11 cellular contexts compared by ENCODE assay signal in genomic region chr17:48575673-48576478, GRCh38. TPM values are rescaled to one million over a fixed set of nuclear protein-coding genes. Genes with fewer than 3 reads are reported as not detected.
A peak's percentile ranks its signal among the peaks of the same experiment; 100 is the strongest.
DNase-seq lines count a peak whose midpoint lies in the region; ATAC-seq, FAIRE-seq and TF ChIP-seq lines count a peak whose summit lies in the region.
"Had no signal": no experiment of that assay in that cellular context is flagged by ENCODE, and none has a peak within 500 bp of the region (broad histone marks: within the 10 kb centered on the region; RNA-seq: fewer than 3 reads in every experiment).

No MANE protein-coding gene starts in this region.

- intact Hi-C loops in endothelial cell of umbilical vein (cut with micrococcal nuclease) = loop anchor here (1.0 kb wide), 1 partner anchor 32 kb away; no protein-coding TSS in a partner anchor

- H3K4me2 ChIP-seq in endothelial cell of umbilical vein (ENCODE audit: insufficient read depth, low read length) = peak overlapping the region; percentile 81

- POLR2A ChIA-PET in CD8-positive, alpha-beta memory T cell (lab: Charles Lee) = no interaction called here
- POLR2A ChIA-PET in endothelial cell of umbilical vein (lab: Charles Lee) = no interaction called here

- no peak for DNase-seq in CD8-positive, alpha-beta memory T cell
- DNase-seq in NCI-H69 (lab: John Stamatoyannopoulos, UW) = peak; percentile 61
- DNase-seq in endothelial cell of umbilical vein (ENCODE audit: low read depth, low spot score) = peak; percentile 65
- DNase-seq in omental fat pad (ENCODE audit: low spot score) = no peak
- DNase-seq in GM12891 (ENCODE audit: insufficient read length, low spot score) = no peak
- DNase-seq: effector memory CD8-positive, alpha-beta T cell; MV-4-11 had no signal

- dilution Hi-C loops in endothelial cell of umbilical vein (cut with MboI; ENCODE audit: extremely low pct_ligation_motif_present, low sequenced_read_pairs) = no loop called here

- H3K27ac Mint-ChIP-seq in CD8-positive, alpha-beta memory T cell = no peak overlapping the region

- no peak overlapping the region for H3K4me3 ChIP-seq in CD8-positive, alpha-beta memory T cell (ENCODE audit: low read length)
- peak overlapping the region; percentile 9 to 69 (median 46) for H3K4me3 ChIP-seq in endothelial cell of umbilical vein (replicated peaks in 1 of 3; ENCODE audit: insufficient read depth in 1 of 3, low read depth in 1 of 3, low read length in 3 of 3)

- H3K27me3 ChIP-seq in CD8-positive, alpha-beta memory T cell (ENCODE audit: insufficient read depth, low read length, poor library complexity, severe bottlenecking) = peaks cover 27% of the 10 kb centered on the region
- H3K27me3 ChIP-seq in endothelial cell of umbilical vein (ENCODE audit: control insufficient read depth in 2 of 2, insufficient read depth in 2 of 2, low read length in 2 of 2) = no peaks in the 10 kb centered on the region

- ATAC-seq in omental fat pad (ENCODE audit: low FRiP score) (peak; percentile 24), GM21526 (IDR thresholded peaks at IDR 0.05; ENCODE audit: low FRiP score, unreplicated experiment) (no peak), HG03469 (IDR thresholded peaks at IDR 0.05; ENCODE audit: unreplicated experiment) (no peak), HG03135 (IDR thresholded peaks at IDR 0.05; ENCODE audit: unreplicated experiment) (no peak)
- ATAC-seq: effector memory CD8-positive, alpha-beta T cell had no signal

- peak overlapping the region; percentile 54 for H3K9ac ChIP-seq in endothelial cell of umbilical vein (replicated peaks; ENCODE audit: extremely low read depth, insufficient read depth, low read length)

- peaks cover 0 to 14% (median 0%) of the 10 kb centered on the region in 3 donors for H3K36me3 Mint-ChIP-seq in CD8-positive, alpha-beta memory T cell

- no peaks in the 10 kb centered on the region for H3K9me3 ChIP-seq in CD8-positive, alpha-beta memory T cell (ENCODE audit: low read length)
- no peaks in the 10 kb centered on the region for H3K9me3 ChIP-seq in endothelial cell of umbilical vein (replicated peaks; ENCODE audit: control insufficient read depth, insufficient read depth, low read length)
- H3K9me3 ChIP-seq: uterus had no signal

- peaks cover 17% of the 10 kb centered on the region for H3K4me1 ChIP-seq in CD8-positive, alpha-beta memory T cell (ENCODE audit: insufficient read depth, low read length)
- H3K4me1 ChIP-seq in endothelial cell of umbilical vein (ENCODE audit: control insufficient read depth, extremely low read depth, insufficient read depth, low read length) = peaks cover 79% of the 10 kb centered on the region

- peaks cover 93% of the 10 kb centered on the region for H3K79me2 ChIP-seq in endothelial cell of umbilical vein (ENCODE audit: control insufficient read depth, insufficient read depth, low read length)

- FAIRE-seq in endothelial cell of umbilical vein (lab: Jason Lieb, UNC) = peak; percentile 47
- no peak for FAIRE-seq in GM12891 (lab: Jason Lieb, UNC)

- H3K9me3 Mint-ChIP-seq in CD8-positive, alpha-beta memory T cell = no peaks in the 10 kb centered on the region
- H3K9me3 Mint-ChIP-seq: effector memory CD8-positive, alpha-beta T cell had no signal

- CTCF ChIA-PET in CD8-positive, alpha-beta memory T cell (lab: Charles Lee) = no interaction called here
- CTCF ChIA-PET in endothelial cell of umbilical vein (lab: Charles Lee) = interaction anchor here (1.0 to 2.4 kb wide), 3 partner anchors 19 to 27 kb away, joined by 3 to 9 read pairs (median 4); no protein-coding TSS in a partner anchor

- TF ChIP-seq CTCF in endothelial cell of umbilical vein (IDR thresholded peaks at IDR 0.05; ENCODE audit: extremely low read depth in 1 of 2, insufficient read depth in 1 of 2, low read depth in 1 of 2, low read length in 2 of 2) (no peak), omental fat pad (IDR thresholded peaks at IDR 0.05) (no peak)

- no peaks in the 10 kb centered on the region for H3K9me1 ChIP-seq in endothelial cell of umbilical vein (replicated peaks; ENCODE audit: control insufficient read depth, extremely low read depth, insufficient read depth, low read length)

- TF ChIP-seq POLR2A in endothelial cell of umbilical vein (IDR thresholded peaks at IDR 0.05; ENCODE audit: low read depth, low read length) (no peak), GM12891 (IDR thresholded peaks at IDR 0.05; ENCODE audit: low read depth, low read length) (no peak)

- H3K36me3 ChIP-seq in CD8-positive, alpha-beta memory T cell (ENCODE audit: insufficient read depth, low read length) = no peaks in the 10 kb centered on the region
- peaks cover 0 to 3% of the 10 kb centered on the region in 2 experiments for H3K36me3 ChIP-seq in endothelial cell of umbilical vein (ENCODE audit: control insufficient read depth in 2 of 2, extremely low read depth in 1 of 2, insufficient read depth in 2 of 2, low read length in 2 of 2)
- H3K36me3 ChIP-seq: uterus had no signal

- no peak overlapping the region for H2AFZ ChIP-seq in endothelial cell of umbilical vein (ENCODE audit: low read depth, low read length)

- H3K4me1 Mint-ChIP-seq in CD8-positive, alpha-beta memory T cell = peaks cover 18 to 38% (median 29%) of the 10 kb centered on the region in 3 donors

- BruUV-seq in endothelial cell of umbilical vein (replicated peaks; lab: Mats Ljungman, UMichigan) = no TSS peak

- peak overlapping the region in 4 of 7 donors; percentile 23 to 85 (median 58) for H3K4me3 Mint-ChIP-seq in CD8-positive, alpha-beta memory T cell

- no peaks in the 10 kb centered on the region for H4K20me1 ChIP-seq in endothelial cell of umbilical vein (replicated peaks; ENCODE audit: control insufficient read depth, extremely low read depth, insufficient read depth, low read length)

- peak overlapping the region; percentile 31 for H3K27ac ChIP-seq in CD8-positive, alpha-beta memory T cell (ENCODE audit: low read depth, low read length)
- H3K27ac ChIP-seq in endothelial cell of umbilical vein (ENCODE audit: insufficient read depth, low read depth, low read length) = peak overlapping the region; percentile 66

- peaks cover 20 to 23% of the 10 kb centered on the region in 2 donors for H3K27me3 Mint-ChIP-seq in CD8-positive, alpha-beta memory T cell

RNA-seq across cellular contexts. Expression of gene HOXB4, which starts 2.3 kb away (rescaled TPM):
- 1 to 10 TPM; 3.4 to 3.7 TPM for total RNA-seq in CD8-positive, alpha-beta memory T cell
- polyA plus RNA-seq in CD8-positive, alpha-beta memory T cell = 0.33 TPM
- total RNA-seq in endothelial cell of umbilical vein (11.2 and 13.1 TPM in 2 replicates), omental fat pad (1 to 10 TPM; 1.6 to 8.7 (median 3.4) TPM)
- polyA plus RNA-seq in endothelial cell of umbilical vein = 4.6 and 5.4 TPM in 2 replicates
- polyA plus RNA-seq in endothelial cell of umbilical vein (2011; cell fraction: cytosol; rRNA removed) = 2.5 and 3.3 TPM in 2 replicates
- polyA plus RNA-seq in endothelial cell of umbilical vein (2011; cell fraction: nucleus; rRNA removed) = 13.6 and 14.6 TPM in 2 replicates
- 5.2 and 5.6 TPM in 2 replicates for polyA plus RNA-seq in endothelial cell of umbilical vein (2012)
- polyA minus RNA-seq in endothelial cell of umbilical vein = 3.6 and 4.6 TPM in 2 replicates
- 0.51 TPM for polyA minus RNA-seq in endothelial cell of umbilical vein (2011; cell fraction: cytosol; rRNA and poly(A)+ RNA removed)
- polyA minus RNA-seq in endothelial cell of umbilical vein (2011; cell fraction: nucleus; rRNA and poly(A)+ RNA removed) = 8.2 and 8.8 TPM in 2 replicates
- polyA plus RNA-seq in GM12891 (2012; ENCODE audit: low read depth, missing spikeins) = 2.6 TPM

RNA-seq across cellular contexts. Expression of gene HOXB3, which starts 14.2 kb away (rescaled TPM):
- 1 to 10 TPM; 3.0 to 3.5 TPM for total RNA-seq in CD8-positive, alpha-beta memory T cell
- polyA plus RNA-seq in CD8-positive, alpha-beta memory T cell = 0.10 TPM
- total RNA-seq in endothelial cell of umbilical vein (45.0 and 56.6 TPM in 2 replicates), omental fat pad (10 to 100 TPM in 2 of 4 donors, 1 to 10 TPM in 2; 4.8 to 30.3 (median 10.6) TPM)
- 29.6 and 33.0 TPM in 2 replicates for polyA plus RNA-seq in endothelial cell of umbilical vein
- polyA plus RNA-seq in endothelial cell of umbilical vein (2011; cell fraction: cytosol; rRNA removed) = 7.9 and 11.6 TPM in 2 replicates
- 81.4 and 85.1 TPM in 2 replicates for polyA plus RNA-seq in endothelial cell of umbilical vein (2011; cell fraction: nucleus; rRNA removed)
- 19.0 and 19.8 TPM in 2 replicates for polyA plus RNA-seq in endothelial cell of umbilical vein (2012)
- polyA minus RNA-seq in endothelial cell of umbilical vein = 7.7 and 13.3 TPM in 2 replicates
- 1.3 TPM for polyA minus RNA-seq in endothelial cell of umbilical vein (2011; cell fraction: cytosol; rRNA and poly(A)+ RNA removed)
- 18.1 and 32.3 TPM in 2 replicates for polyA minus RNA-seq in endothelial cell of umbilical vein (2011; cell fraction: nucleus; rRNA and poly(A)+ RNA removed)
- 6.2 TPM for polyA plus RNA-seq in GM12891 (2012; ENCODE audit: low read depth, missing spikeins)

RNA-seq across cellular contexts. Expression of gene HOXB5, which starts 17.7 kb away (rescaled TPM):
- total RNA-seq in CD8-positive, alpha-beta memory T cell = not detected
- not detected for polyA plus RNA-seq in CD8-positive, alpha-beta memory T cell
- total RNA-seq in endothelial cell of umbilical vein (7.3 and 8.5 TPM in 2 replicates), omental fat pad (1 to 10 TPM in 2 of 4 donors, under 1 TPM in 2; 0.72 to 3.3 (median 1.4) TPM)
- polyA plus RNA-seq in endothelial cell of umbilical vein = 2.0 and 2.6 TPM in 2 replicates
- 1.0 and 1.1 TPM in 2 replicates for polyA plus RNA-seq in endothelial cell of umbilical vein (2011; cell fraction: cytosol; rRNA removed)
- 13.1 and 13.2 TPM in 2 replicates for polyA plus RNA-seq in endothelial cell of umbilical vein (2011; cell fraction: nucleus; rRNA removed)
- 3.3 and 3.5 TPM in 2 replicates for polyA plus RNA-seq in endothelial cell of umbilical vein (2012)
- polyA minus RNA-seq in endothelial cell of umbilical vein = 0.57 and 0.58 TPM in 2 replicates
- polyA minus RNA-seq in endothelial cell of umbilical vein (2011; cell fraction: cytosol; rRNA and poly(A)+ RNA removed) = 0.82 TPM
- polyA minus RNA-seq in endothelial cell of umbilical vein (2011; cell fraction: nucleus; rRNA and poly(A)+ RNA removed) = 2.5 and 2.6 TPM in 2 replicates
- not detected for polyA plus RNA-seq in GM12891 (2012; ENCODE audit: low read depth, missing spikeins)

RNA-seq across cellular contexts. Expression of gene HOXB6, which starts 28.9 kb away (rescaled TPM):
- total RNA-seq in CD8-positive, alpha-beta memory T cell = under 1 TPM; 0.22 to 0.37 TPM
- polyA plus RNA-seq in CD8-positive, alpha-beta memory T cell = not detected
- total RNA-seq in endothelial cell of umbilical vein = 24.0 and 27.4 TPM in 2 replicates
- 8.8 and 10.0 TPM in 2 replicates for polyA plus RNA-seq in endothelial cell of umbilical vein
- polyA plus RNA-seq in endothelial cell of umbilical vein (2011; cell fraction: cytosol; rRNA removed) = 4.3 and 6.1 TPM in 2 replicates
- polyA plus RNA-seq in endothelial cell of umbilical vein (2011; cell fraction: nucleus; rRNA removed) = 42.1 and 47.5 TPM in 2 replicates
- 12.4 and 13.8 TPM in 2 replicates for polyA plus RNA-seq in endothelial cell of umbilical vein (2012)
- polyA minus RNA-seq in endothelial cell of umbilical vein = 3.9 and 7.0 TPM in 2 replicates
- 2.8 TPM for polyA minus RNA-seq in endothelial cell of umbilical vein (2011; cell fraction: cytosol; rRNA and poly(A)+ RNA removed)
- polyA minus RNA-seq in endothelial cell of umbilical vein (2011; cell fraction: nucleus; rRNA and poly(A)+ RNA removed) = 9.1 and 16.5 TPM in 2 replicates
- total RNA-seq in omental fat pad = 10 to 100 TPM in 3 of 4 donors, 1 to 10 TPM in 1; 9.2 to 22.7 (median 15.5) TPM
- 0.12 TPM for polyA plus RNA-seq in GM12891 (2012; ENCODE audit: low read depth, missing spikeins)

RNA-seq across cellular contexts. Expression of gene HOXB2, which starts 31.0 kb away (rescaled TPM):
- total RNA-seq in CD8-positive, alpha-beta memory T cell = 10 to 100 TPM; 16.7 to 18.3 TPM
- 12.8 TPM for polyA plus RNA-seq in CD8-positive, alpha-beta memory T cell
- 21.5 and 23.3 TPM in 2 replicates for total RNA-seq in endothelial cell of umbilical vein
- polyA plus RNA-seq in endothelial cell of umbilical vein = 14.1 and 16.8 TPM in 2 replicates
- 6.8 and 8.4 TPM in 2 replicates for polyA plus RNA-seq in endothelial cell of umbilical vein (2011; cell fraction: cytosol; rRNA removed)
- polyA plus RNA-seq in endothelial cell of umbilical vein (2011; cell fraction: nucleus; rRNA removed) = 12.1 and 13.9 TPM in 2 replicates
- 12.0 and 12.5 TPM in 2 replicates for polyA plus RNA-seq in endothelial cell of umbilical vein (2012)
- 3.1 and 3.5 TPM in 2 replicates for polyA minus RNA-seq in endothelial cell of umbilical vein
- not detected for polyA minus RNA-seq in endothelial cell of umbilical vein (2011; cell fraction: cytosol; rRNA and poly(A)+ RNA removed)
- polyA minus RNA-seq in endothelial cell of umbilical vein (2011; cell fraction: nucleus; rRNA and poly(A)+ RNA removed) = 4.9 and 5.0 TPM in 2 replicates
- total RNA-seq in omental fat pad = 10 to 100 TPM in 3 of 4 donors, 1 to 10 TPM in 1; 9.7 to 35.2 (median 16.3) TPM
- 6.4 TPM for polyA plus RNA-seq in GM12891 (2012; ENCODE audit: low read depth, missing spikeins)

Comparison
In these comparisons a context has a peak if more than half of its experiments do, and no peak if none do; other contexts are left out.
1. DNase-seq: peak in NCI-H69 (single experiment) and endothelial cell of umbilical vein (single experiment); none in CD8-positive, alpha-beta memory T cell (0 of 5), omental fat pad (single experiment) and GM12891 (single experiment).